ENCODE assay signal across 1 cellular context in the genomic region with DNA sequence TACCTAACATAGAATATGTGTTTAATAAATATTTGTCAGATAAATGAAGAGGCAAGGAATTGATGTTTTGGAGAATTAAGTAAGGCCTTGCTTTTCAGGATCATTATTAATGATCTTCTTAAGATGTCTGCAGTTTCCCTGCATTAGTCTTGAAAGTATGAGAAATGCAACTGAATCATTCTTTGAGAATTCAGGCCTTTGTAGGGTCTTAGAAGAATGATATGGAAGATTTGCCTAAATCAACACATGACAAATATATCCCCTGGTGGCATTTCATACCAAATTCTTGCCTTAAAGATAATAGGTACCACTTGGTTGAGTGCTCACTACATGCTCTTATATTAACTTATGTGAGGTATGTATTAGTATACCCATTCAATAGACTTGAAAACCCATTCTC.
TF ChIP-seq lines count a peak whose summit lies in the region.

No MANE protein-coding gene starts in this region.

TF ChIP-seq in SK-N-SH treated with all-trans-retinoic acid at 6 μM for 48 hours, 23 proteins besides CTCF, POLR2A, EP300 and RAD21 (continued from another document):
- TF ChIP-seq RARB (CRISPR knock-in tag; IDR thresholded peaks at IDR 0.05) (no peak), ARNTL (CRISPR knock-in tag; IDR thresholded peaks at IDR 0.05; ENCODE audit: borderline replicate concordance, low read depth) (no peak), ZFP3 (CRISPR knock-in tag; IDR thresholded peaks at IDR 0.05) (no peak), ZNF565 (CRISPR knock-in tag; conservative IDR thresholded peaks at IDR 0.05; ENCODE audit: low read depth) (no peak)
TF ChIP-seq in SK-N-SH treated with all-trans-retinoic acid at 6 μM for 48 hours: peak in this region for 0.
